Comparison of ENCODE assay signal across 8 cellular contexts in the genomic region with DNA sequence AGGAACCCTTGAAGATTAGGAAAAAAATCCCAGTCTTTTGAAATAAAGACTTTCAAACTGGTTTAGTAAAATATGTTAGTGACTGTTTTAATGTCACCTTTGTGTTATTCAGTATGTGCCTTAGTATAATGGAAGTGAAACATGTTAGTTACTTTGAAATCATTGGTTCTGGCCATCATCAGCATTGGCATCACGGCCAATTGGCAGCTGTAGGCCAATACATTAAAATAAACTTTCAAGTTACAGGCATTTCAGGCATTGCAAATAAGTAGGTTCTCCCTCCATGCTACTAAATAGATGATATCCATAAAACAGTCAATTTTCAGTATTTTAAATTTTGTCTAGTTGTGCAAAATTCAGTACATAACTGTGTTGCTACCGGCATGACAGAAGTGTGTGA. TPM values are rescaled to one million over a fixed set of nuclear protein-coding genes. Genes with fewer than 3 reads are reported as not detected.
DNase-seq lines count a peak whose midpoint lies in the region; ATAC-seq and TF ChIP-seq lines count a peak whose summit lies in the region.

No MANE protein-coding gene starts in this region.

- peak overlapping the region; percentile 96 for H3K27ac ChIP-seq in substantia nigra (ENCODE audit: low read depth, low read length, poor library complexity, severe bottlenecking)

- H3K9ac ChIP-seq in iPS-15b (ENCODE audit: low read depth, low read length): no peak overlapping the region

- no peak for ATAC-seq in activated CD8-positive, alpha-beta T cell treated with anti-CD3 and anti-CD28 coated beads for 36 hours
- ATAC-seq in GM21619 (IDR thresholded peaks at IDR 0.05; ENCODE audit: unreplicated experiment): no peak
- ATAC-seq in HG03025 (IDR thresholded peaks at IDR 0.05; ENCODE audit: low FRiP score, unreplicated experiment): no peak

- no peaks in the 10 kb centered on the region for H3K9me3 Mint-ChIP-seq in activated CD8-positive, alpha-beta T cell treated with anti-CD3 and anti-CD28 coated beads for 36 hours

- no peaks in the 10 kb centered on the region for H3K27me3 Mint-ChIP-seq in activated CD8-positive, alpha-beta T cell treated with anti-CD3 and anti-CD28 coated beads for 36 hours

- no peaks in the 10 kb centered on the region for H3K27me3 ChIP-seq in iPS-15b (ENCODE audit: control insufficient read depth, insufficient read depth, low read length)

- peaks cover 48% of the 10 kb centered on the region for H3K4me1 Mint-ChIP-seq in activated CD8-positive, alpha-beta T cell treated with anti-CD3 and anti-CD28 coated beads for 36 hours (ENCODE audit: low read depth)

- H3K36me3 Mint-ChIP-seq in activated CD8-positive, alpha-beta T cell treated with anti-CD3 and anti-CD28 coated beads for 36 hours (ENCODE audit: low read depth): peaks cover 27% of the 10 kb centered on the region

- no peaks in the 10 kb centered on the region for H3K36me3 ChIP-seq in iPS-15b (ENCODE audit: control insufficient read depth, insufficient read depth, low read length)

- intact Hi-C loops in activated CD8-positive, alpha-beta T cell treated with anti-CD3 and anti-CD28 coated beads for 36 hours (cut with micrococcal nuclease): loop anchor here (5.0 kb wide), 1 partner anchor 162 kb away; no protein-coding TSS in a partner anchor

- H3K27ac Mint-ChIP-seq in activated CD8-positive, alpha-beta T cell treated with anti-CD3 and anti-CD28 coated beads for 36 hours: peak overlapping the region; percentile 92

- H3K4me1 ChIP-seq in iPS-15b (ENCODE audit: control insufficient read depth, insufficient read depth, low read length): peaks cover 11% of the 10 kb centered on the region

- POLR2A ChIA-PET in activated CD8-positive, alpha-beta T cell treated with anti-CD3 and anti-CD28 coated beads for 36 hours (lab: Charles Lee): interaction anchor here (0.7 to 1.3 kb wide), 3 partner anchors 26 to 503 kb away, joined by 3 read pairs; no protein-coding TSS in a partner anchor

- H3K4me3 Mint-ChIP-seq in activated CD8-positive, alpha-beta T cell treated with anti-CD3 and anti-CD28 coated beads for 36 hours: peak overlapping the region; percentile 97

- TF ChIP-seq CTCF in activated CD8-positive, alpha-beta T cell treated with anti-CD3 and anti-CD28 coated beads for 36 hours (IDR thresholded peaks at IDR 0.05): no peak

- CTCF ChIA-PET in activated CD8-positive, alpha-beta T cell treated with anti-CD3 and anti-CD28 coated beads for 36 hours (lab: Charles Lee): interaction anchor here (1.5 kb wide), 1 partner anchor 166 kb away, joined by 3 read pairs; no protein-coding TSS in a partner anchor

- H3K4me3 ChIP-seq in iPS-15b (ENCODE audit: low read depth, low read length): peak overlapping the region; percentile 47

- DNase-seq in NCI-H748 (lab: John Stamatoyannopoulos, UW; ENCODE audit: unreplicated experiment): peak; percentile 10
- DNase-seq in NCI-H748 treated with DMSO at 0.1 percent for 48 hours (lab: John Stamatoyannopoulos, UW): no peak
- DNase-seq in activated CD8-positive, alpha-beta T cell treated with anti-CD3 and anti-CD28 coated beads for 36 hours: peak; percentile 27
- DNase-seq in substantia nigra (lab: John Stamatoyannopoulos, UW): peak in 1 of 49 donors; percentile 37
- DNase-seq in DMS153 treated with DMSO at 0.1 percent for 48 hours (lab: John Stamatoyannopoulos, UW; ENCODE audit: unreplicated experiment): no peak

- no peaks in the 10 kb centered on the region for H3K9me3 ChIP-seq in iPS-15b (ENCODE audit: control insufficient read depth, insufficient read depth, low read length)

RNA-seq across cellular contexts. Expression of a gene that starts 4.5 kb away (rescaled TPM):
- 10 to 100 TPM; 39.8 to 41.8 TPM for total RNA-seq in activated CD8-positive, alpha-beta T cell treated with anti-CD3 and anti-CD28 coated beads for 36 hours

RNA-seq across cellular contexts. Expression of a gene that starts 4.6 kb away (rescaled TPM):
- total RNA-seq in activated CD8-positive, alpha-beta T cell treated with anti-CD3 and anti-CD28 coated beads for 36 hours: 1 to 10 TPM; 1.0 to 1.7 TPM

Comparison
In these comparisons a context has a peak if more than half of its experiments do, and no peak if none do; other contexts are left out.
1. DNase-seq: peak in NCI-H748 (single experiment) and activated CD8-positive, alpha-beta T cell treated with anti-CD3 and anti-CD28 coated beads for 36 hours (single experiment); none in NCI-H748 treated with DMSO at 0.1 percent for 48 hours (single experiment) and DMS153 treated with DMSO at 0.1 percent for 48 hours (single experiment).